Comparison of ENCODE assay signal across 8 cellular contexts in genomic region chr16:525520-526180, GRCh38. TPM values are rescaled to one million over a fixed set of nuclear protein-coding genes. Genes with fewer than 3 reads are reported as not detected.
DNase-seq lines count a peak whose midpoint lies in the region; ATAC-seq, FAIRE-seq and TF ChIP-seq lines count a peak whose summit lies in the region.

No MANE protein-coding gene starts in this region.

- TF ChIP-seq EP300 in K562 (IDR thresholded peaks at IDR 0.05; ENCODE audit: low read length) = 0 out of 2 replicates have a peak, but pooled peaks have one; percentile 13

- H2AFZ ChIP-seq in K562 (ENCODE audit: low read depth, low read length) = no peak overlapping the region

- H3K27me3 ChIP-seq in A673 (replicated peaks; ENCODE audit: insufficient read depth, low read depth, low read length, poor library complexity) (no peaks in the 10 kb centered on the region), K562 (ENCODE audit: control insufficient read depth in 2 of 2, insufficient read depth in 2 of 2, low read length in 2 of 2) (no peaks in the 10 kb centered on the region), lung (ENCODE audit: control insufficient read depth, insufficient read depth) (no peaks in the 10 kb centered on the region)

- peak in 1 of 2 experiments; percentile 52; a peak in 2 of 4 replicates for TF ChIP-seq RAD21 in K562 (CRISPR knock-in tag; conservative IDR thresholded peaks at IDR 0.05 in 1 of 2, IDR thresholded peaks at IDR 0.05 in 1 of 2)

- peaks cover 22% of the 10 kb centered on the region for H3K4me1 Mint-ChIP-seq in T-helper 2 cell treated with Interferon-gamma antibody and Interleukin-4, amounts not matched to agents 5 μg/mL and 100 μg/mL, for 36 hours (ENCODE audit: low read depth)

- intact Hi-C loops in A673 (cut with micrococcal nuclease; ENCODE audit: unreplicated experiment) (loop anchor here (5.0 kb wide), 1 partner anchor 123 kb away; the partner anchor contains the start of gene DECR2), K562 (cut with micrococcal nuclease) (loop anchor here (5.0 kb wide), 1 partner anchor 42 kb away; the partner anchor contains the start of genes NHLRC4 and PIGQ)

- H3K9me3 Mint-ChIP-seq in T-helper 2 cell treated with Interferon-gamma antibody and Interleukin-4, amounts not matched to agents 5 μg/mL and 100 μg/mL, for 36 hours = no peaks in the 10 kb centered on the region

- in situ Hi-C loops in K562 (cut with MboI) = no loop called here

- peak overlapping the region; percentile 86 to 95 for H3K9ac ChIP-seq in K562 (ENCODE audit: insufficient read depth in 1 of 2, low read depth in 2 of 2, low read length in 2 of 2)

- H3K36me3 ChIP-seq in A673 (ENCODE audit: insufficient read depth, low read length, poor library complexity, severe bottlenecking) (peaks cover 7% of the 10 kb centered on the region), K562 (ENCODE audit: control insufficient read depth, insufficient read depth, low read length) (peaks cover 25% of the 10 kb centered on the region; the same call in 2 of the 3 replicates), lung (ENCODE audit: control insufficient read depth in 2 of 2, insufficient read depth in 2 of 2, low read length in 2 of 2) (peaks cover 0 to 3% of the 10 kb centered on the region in 2 donors)

- TF ChIP-seq CTCF in A673 (conservative IDR thresholded peaks at IDR 0.05; ENCODE audit: low read depth, low read length) = no peak
- peak; percentile 12 to 40 (median 30); a peak in 4 of 6 replicates for TF ChIP-seq CTCF in K562 (IDR thresholded peaks at IDR 0.05 in 2 of 3, conservative IDR thresholded peaks at IDR 0.05 in 1 of 3; ENCODE audit: insufficient read depth in 2 of 3, low read depth in 1 of 3, low read length in 3 of 3)
- TF ChIP-seq CTCF in lung (IDR thresholded peaks at IDR 0.05; ENCODE audit: control extremely low read depth, extremely low read depth) = no peak

- H3K27ac ChIP-seq in A673 (ENCODE audit: low read depth, low read length, poor library complexity, severe bottlenecking) (peak overlapping the region; percentile 98), K562 (ENCODE audit: extremely low read depth, low read depth, low read length) (peak overlapping the region; percentile 98; the same call in 2 of the 3 replicates), lung (ENCODE audit: low read depth in 1 of 2, low read length in 1 of 2) (peak overlapping the region; percentile 33 to 42)

- ATAC-seq in K562 (peak; percentile 5), lung (ENCODE audit: insufficient read depth, low FRiP score) (no peak), HG03520 (IDR thresholded peaks at IDR 0.05; ENCODE audit: unreplicated experiment) (no peak), HG02840 (IDR thresholded peaks at IDR 0.05; ENCODE audit: low FRiP score, unreplicated experiment) (no peak)

- DNase-seq in A673 (ENCODE audit: low spot score) (peak; percentile 58), H4 (ENCODE audit: low spot score) (peak; percentile 65), K562 (ENCODE audit: extremely low read depth in 1 of 4, low spot score in 3 of 4) (peak in 2 of 4 experiments; percentile 41 to 82), lung (ENCODE audit: low spot score) (no peak)
- DNase-seq in T-helper 2 cell treated with Interferon-gamma antibody and Interleukin-4, amounts not matched to agents 5 μg/mL and 100 μg/mL, for 36 hours (ENCODE audit: low spot score) = peak; percentile 84
- peak; percentile 46 for DNase-seq in stimulated activated CD8-positive, alpha-beta memory T cell treated with anti-CD3 and anti-CD28 coated beads, Interleukin-12 subunit alpha, Interleukin-12 subunit beta, amount 100 ng/mL, for 4 hours (ENCODE audit: low read depth)

- H3K36me3 Mint-ChIP-seq in T-helper 2 cell treated with Interferon-gamma antibody and Interleukin-4, amounts not matched to agents 5 μg/mL and 100 μg/mL, for 36 hours (ENCODE audit: low read depth) = peaks cover 6% of the 10 kb centered on the region

- peaks cover 58% of the 10 kb centered on the region for H3K79me2 ChIP-seq in K562 (ENCODE audit: control insufficient read depth, insufficient read depth, low read length)

- TF ChIP-seq POLR2A in K562 (conservative IDR thresholded peaks at IDR 0.05) = no peak

- H3K27me3 Mint-ChIP-seq in T-helper 2 cell treated with Interferon-gamma antibody and Interleukin-4, amounts not matched to agents 5 μg/mL and 100 μg/mL, for 36 hours (ENCODE audit: low read depth) = no peaks in the 10 kb centered on the region

- 37% methylated on average over 12 of the region's 13 CpGs for WGBS in K562 (ENCODE audit: insufficient coverage, low coverage, missing lambda C conversion rate)
- 75 to 81% methylated on average over 13 of the region's 13 CpGs for WGBS in lung, 2 donors

- no TSS peak for BruUV-seq in A673 (replicated peaks; lab: Mats Ljungman, UMichigan)
- no TSS peak for BruUV-seq in K562 (replicated peaks; lab: Mats Ljungman, UMichigan)

- H3K4me3 ChIP-seq in A673 (ENCODE audit: low read depth, low read length, poor library complexity, severe bottlenecking) (peak overlapping the region; percentile 96), K562 (peak overlapping the region; percentile 68), lung (no peak overlapping the region)

- H4K20me1 ChIP-seq in K562 (replicated peaks; ENCODE audit: control insufficient read depth, insufficient read depth, low read length) = peaks cover 13% of the 10 kb centered on the region

- H3K4me1 ChIP-seq in A673 (ENCODE audit: insufficient read depth, low read length, poor library complexity, severe bottlenecking) (peaks cover 7% of the 10 kb centered on the region), K562 (replicated peaks in 1 of 2; ENCODE audit: control insufficient read depth in 2 of 2, insufficient read depth in 2 of 2, low read length in 2 of 2) (peaks cover 27 to 85% of the 10 kb centered on the region in 2 experiments), lung (ENCODE audit: control insufficient read depth in 2 of 2, insufficient read depth in 2 of 2, low read length in 2 of 2) (peaks cover 7 to 30% of the 10 kb centered on the region in 2 donors)

- H3K4me2 ChIP-seq in K562 (ENCODE audit: insufficient read depth, low read length) = peak overlapping the region; percentile 81

- peak overlapping the region; percentile 91 for H3K27ac Mint-ChIP-seq in T-helper 2 cell treated with Interferon-gamma antibody and Interleukin-4, amounts not matched to agents 5 μg/mL and 100 μg/mL, for 36 hours

- FAIRE-seq in K562 (lab: Jason Lieb, UNC) = peak; percentile 95

- peaks cover 13% of the 10 kb centered on the region for H3K9me1 ChIP-seq in K562 (ENCODE audit: control insufficient read depth, insufficient read depth, low read length)

- peak overlapping the region; percentile 90 for H3K4me3 Mint-ChIP-seq in T-helper 2 cell treated with Interferon-gamma antibody and Interleukin-4, amounts not matched to agents 5 μg/mL and 100 μg/mL, for 36 hours

- CTCF ChIA-PET in A673 (lab: Charles Lee) (no interaction called here), K562 (lab: Yijun Ruan, JAX; ENCODE audit: low intra/inter-chr PET ratio) (no interaction called here)

- POLR2A ChIA-PET in A673 (lab: Charles Lee; ENCODE audit: low non-redundant PET) (interaction anchor here (0.5 kb wide), 1 partner anchor 94 kb away, joined by 3 read pairs; no protein-coding TSS in a partner anchor), K562 (lab: Yijun Ruan, JAX) (interaction anchor here (0.6 to 1.4 kb wide), 4 partner anchors 11 to 1176 kb away, joined by 3 to 5 read pairs (median 3); no protein-coding TSS in a partner anchor)

- no peaks in the 10 kb centered on the region for H3K9me3 ChIP-seq in A673 (ENCODE audit: low read depth, low read length, poor library complexity, severe bottlenecking)
- no peaks in the 10 kb centered on the region for H3K9me3 ChIP-seq in K562 (replicated peaks; ENCODE audit: control insufficient read depth, insufficient read depth, low read depth, low read length)
- no peaks in the 10 kb centered on the region for H3K9me3 ChIP-seq in lung (ENCODE audit: control insufficient read depth in 2 of 2, insufficient read depth in 1 of 2, low read length in 1 of 2)

RNA-seq across cellular contexts. Expression of gene CAPN15, which starts 1.9 kb away (rescaled TPM):
- total RNA-seq in A673 (2021) = 77.7 and 91.2 TPM in 2 replicates
- total RNA-seq in H4 (2014; rRNA removed; shearing (Covaris generic)) = 4.4 and 8.3 TPM in 2 replicates
- total RNA-seq in K562 (2011; cell fraction: chromatin; rRNA removed; ENCODE audit: low replicate concordance) = 95.0 and 335 TPM in 2 replicates
- total RNA-seq in K562 (2011; cell fraction: nucleolus; rRNA removed) = 221 and 227 TPM in 2 replicates
- 99.2 and 108 TPM in 2 replicates for total RNA-seq in K562 (2011; cell fraction: nucleoplasm; rRNA removed)
- 63.2 and 81.8 TPM in 2 replicates for total RNA-seq in K562 (2014; rRNA removed)
- 4.2 and 4.3 TPM in 2 replicates for total RNA-seq in K562 (2014; rRNA removed; fragmentation: Illumina TruSeq; extraction: Trizol)
- 26.1 and 28.1 TPM in 2 replicates for total RNA-seq in K562 (2015; rRNA removed; fragmentation: Illumina TruSeq; extraction: Trizol)
- 105 and 111 TPM in 2 replicates for total RNA-seq in K562 (2021)
- polyA plus RNA-seq in K562 (2011; rRNA removed) = 14.2 and 20.5 TPM in 2 replicates
- 20.0 and 89.6 TPM in 2 replicates for polyA plus RNA-seq in K562 (2011; cell fraction: cytosol; rRNA removed)
- 120 and 194 TPM in 2 replicates for polyA plus RNA-seq in K562 (2011; cell fraction: nucleus; rRNA removed)
- polyA plus RNA-seq in K562 (2012) = 43.4 and 45.5 TPM in 2 replicates
- polyA plus RNA-seq in K562 (2014; fragmentation: Illumina TruSeq; extraction: Trizol) = 4.9 and 23.2 TPM in 2 replicates
- polyA plus RNA-seq in K562 (2014; fragmentation: Nextera tagmentation; extraction: Ambion mirVana) = under 1 TPM; 0.62 to 0.77 TPM
- polyA plus RNA-seq in K562 (2014; rRNA removed) = 50.2 and 52.3 TPM in 2 replicates
- 5.4 and 12.8 TPM in 2 replicates for polyA minus RNA-seq in K562 (2011; rRNA and poly(A)+ RNA removed)
- 69.7 and 71.5 TPM in 2 replicates for polyA minus RNA-seq in K562 (2011; cell fraction: cytosol; rRNA and poly(A)+ RNA removed)
- polyA minus RNA-seq in K562 (2011; cell fraction: nucleus; rRNA and poly(A)+ RNA removed) = 29.7 and 35.1 TPM in 2 replicates
- 10 to 100 TPM; 14.4 to 64.1 TPM for total RNA-seq in lung
- 10 to 100 TPM; 37.2 to 40.6 TPM for polyA plus RNA-seq in lung

RNA-seq across cellular contexts. Expression of gene PRR35, which starts 34.5 kb away (rescaled TPM):
- total RNA-seq in A673 (2021) (0.13 TPM in 1 of 2 replicates, not detected in the other), K562 (2014; rRNA removed) (0.41 and 0.45 TPM in 2 replicates), K562 (2014; rRNA removed; fragmentation: Illumina TruSeq; extraction: Trizol) (not detected in 2 replicates), K562 (2015; rRNA removed; fragmentation: Illumina TruSeq; extraction: Trizol) (0.08 TPM in 1 of 2 replicates, not detected in the other), K562 (2021) (0.18 and 0.42 TPM in 2 replicates), lung (not detected)
- not detected in 2 replicates for total RNA-seq in H4 (2014; rRNA removed; shearing (Covaris generic))
- total RNA-seq in K562 (2011; cell fraction: chromatin; rRNA removed; ENCODE audit: low replicate concordance) = 0.18 and 0.79 TPM in 2 replicates
- total RNA-seq in K562 (2011; cell fraction: nucleolus; rRNA removed) = 0.66 and 1.3 TPM in 2 replicates
- 0.29 and 0.53 TPM in 2 replicates for total RNA-seq in K562 (2011; cell fraction: nucleoplasm; rRNA removed)
- polyA plus RNA-seq in K562 (2011; rRNA removed) (0.09 and 0.17 TPM in 2 replicates), K562 (2014; fragmentation: Illumina TruSeq; extraction: Trizol) (0.07 TPM in 1 of 2 replicates, not detected in the other), K562 (2014; fragmentation: Nextera tagmentation; extraction: Ambion mirVana) (not detected), K562 (2014; rRNA removed) (0.15 and 0.24 TPM in 2 replicates), lung (not detected)
- 0.07 and 1.2 TPM in 2 replicates for polyA plus RNA-seq in K562 (2011; cell fraction: cytosol; rRNA removed)
- polyA plus RNA-seq in K562 (2011; cell fraction: nucleus; rRNA removed) = 0.20 and 2.2 TPM in 2 replicates
- polyA plus RNA-seq in K562 (2012) = 0.09 and 0.14 TPM in 2 replicates
- polyA minus RNA-seq in K562 (2011; rRNA and poly(A)+ RNA removed) = not detected in 2 replicates
- polyA minus RNA-seq in K562 (2011; cell fraction: cytosol; rRNA and poly(A)+ RNA removed) = not detected in 2 replicates
- 0.27 TPM in 1 of 2 replicates, not detected in the other for polyA minus RNA-seq in K562 (2011; cell fraction: nucleus; rRNA and poly(A)+ RNA removed)

RNA-seq across cellular contexts. Expression of gene NHLRC4, which starts 41.2 kb away (rescaled TPM):
- 0.21 and 0.52 TPM in 2 replicates for total RNA-seq in A673 (2021)
- total RNA-seq in H4 (2014; rRNA removed; shearing (Covaris generic)) = 0.06 and 0.43 TPM in 2 replicates
- total RNA-seq in K562 (2011; cell fraction: chromatin; rRNA removed; ENCODE audit: low replicate concordance) = 3.1 and 8.5 TPM in 2 replicates
- total RNA-seq in K562 (2011; cell fraction: nucleolus; rRNA removed) = 8.4 and 8.8 TPM in 2 replicates
- total RNA-seq in K562 (2011; cell fraction: nucleoplasm; rRNA removed) = 5.0 TPM in 2 replicates
- 2.6 and 3.1 TPM in 2 replicates for total RNA-seq in K562 (2014; rRNA removed)
- 0.47 and 0.48 TPM in 2 replicates for total RNA-seq in K562 (2014; rRNA removed; fragmentation: Illumina TruSeq; extraction: Trizol)
- 1.2 and 1.3 TPM in 2 replicates for total RNA-seq in K562 (2015; rRNA removed; fragmentation: Illumina TruSeq; extraction: Trizol)
- 2.0 and 3.0 TPM in 2 replicates for total RNA-seq in K562 (2021)
- 1.3 and 1.7 TPM in 2 replicates for polyA plus RNA-seq in K562 (2011; rRNA removed)
- 2.0 and 4.5 TPM in 2 replicates for polyA plus RNA-seq in K562 (2011; cell fraction: cytosol; rRNA removed)
- 6.2 and 8.3 TPM in 2 replicates for polyA plus RNA-seq in K562 (2011; cell fraction: nucleus; rRNA removed)
- polyA plus RNA-seq in K562 (2012) = 1.7 and 7.2 TPM in 2 replicates
- 0.24 and 1.1 TPM in 2 replicates for polyA plus RNA-seq in K562 (2014; fragmentation: Illumina TruSeq; extraction: Trizol)
- not detected for polyA plus RNA-seq in K562 (2014; fragmentation: Nextera tagmentation; extraction: Ambion mirVana)
- 3.2 and 3.7 TPM in 2 replicates for polyA plus RNA-seq in K562 (2014; rRNA removed)
- polyA minus RNA-seq in K562 (2011; rRNA and poly(A)+ RNA removed) = 0.39 and 0.51 TPM in 2 replicates
- polyA minus RNA-seq in K562 (2011; cell fraction: cytosol; rRNA and poly(A)+ RNA removed) = 1.3 TPM in 1 of 2 replicates, not detected in the other
- polyA minus RNA-seq in K562 (2011; cell fraction: nucleus; rRNA and poly(A)+ RNA removed) = 6.5 and 8.1 TPM in 2 replicates
- 1 to 10 TPM; 7.0 to 8.6 TPM for total RNA-seq in lung
- 1 to 10 TPM; 2.3 to 4.5 TPM for polyA plus RNA-seq in lung

RNA-seq across cellular contexts. Expression of gene PIGQ, which starts 44.1 kb away (rescaled TPM):
- total RNA-seq in A673 (2021) (59.4 and 65.7 TPM in 2 replicates), K562 (2014; rRNA removed) (30.7 and 36.1 TPM in 2 replicates), K562 (2014; rRNA removed; fragmentation: Illumina TruSeq; extraction: Trizol) (2.3 and 3.4 TPM in 2 replicates), K562 (2015; rRNA removed; fragmentation: Illumina TruSeq; extraction: Trizol) (14.1 and 14.3 TPM in 2 replicates), K562 (2021) (43.7 and 49.6 TPM in 2 replicates), lung (10 to 100 TPM; 34.9 to 81.2 TPM)
- total RNA-seq in H4 (2014; rRNA removed; shearing (Covaris generic)) = 7.6 and 7.7 TPM in 2 replicates
- total RNA-seq in K562 (2011; cell fraction: chromatin; rRNA removed; ENCODE audit: low replicate concordance) = 51.8 and 208 TPM in 2 replicates
- total RNA-seq in K562 (2011; cell fraction: nucleolus; rRNA removed) = 193 and 220 TPM in 2 replicates
- total RNA-seq in K562 (2011; cell fraction: nucleoplasm; rRNA removed) = 84.0 and 92.9 TPM in 2 replicates
- polyA plus RNA-seq in K562 (2011; rRNA removed) (11.2 and 19.4 TPM in 2 replicates), K562 (2014; fragmentation: Illumina TruSeq; extraction: Trizol) (11.7 and 21.9 TPM in 2 replicates), K562 (2014; fragmentation: Nextera tagmentation; extraction: Ambion mirVana) (1 to 10 TPM in 1 of 2 experiments, under 1 TPM in 1; 0.20 to 2.5 TPM), K562 (2014; rRNA removed) (42.1 and 42.3 TPM in 2 replicates), lung (10 to 100 TPM; 41.5 to 98.2 TPM)
- 15.7 and 51.3 TPM in 2 replicates for polyA plus RNA-seq in K562 (2011; cell fraction: cytosol; rRNA removed)
- 84.7 and 175 TPM in 2 replicates for polyA plus RNA-seq in K562 (2011; cell fraction: nucleus; rRNA removed)
- polyA plus RNA-seq in K562 (2012) = 22.2 and 33.3 TPM in 2 replicates
- 9.6 and 17.9 TPM in 2 replicates for polyA minus RNA-seq in K562 (2011; rRNA and poly(A)+ RNA removed)
- 11.2 and 15.5 TPM in 2 replicates for polyA minus RNA-seq in K562 (2011; cell fraction: cytosol; rRNA and poly(A)+ RNA removed)
- polyA minus RNA-seq in K562 (2011; cell fraction: nucleus; rRNA and poly(A)+ RNA removed) = 33.2 and 44.4 TPM in 2 replicates

Comparison
In these comparisons a context has a peak if more than half of its experiments do, and no peak if none do; other contexts are left out.
1. H3K27ac ChIP-seq: peak in every context shown above with its lines; median percentile 98 in A673; 98 in K562; 38 in lung.
2. CTCF ChIP-seq: peak in K562 (3 of 3); none in A673 (single experiment) and lung (single experiment).